1 cellular context compared by ENCODE assay signal in genomic region chr2:64649013-64649484, GRCh38.
TF ChIP-seq lines count a peak whose summit lies in the region.

No MANE protein-coding gene starts in this region.

TF ChIP-seq in K562, 482 proteins besides CTCF, POLR2A, EP300 and RAD21 (continued from another document and continues in another):
- no peak for TF ChIP-seq ETS1 (conservative IDR thresholded peaks at IDR 0.05; ENCODE audit: control insufficient read depth, low read depth, low read length)
- TF ChIP-seq SRSF1 (IDR thresholded peaks at IDR 0.05; ENCODE audit: low read depth, low read length), result no peak
- TF ChIP-seq TRIM28 (IDR thresholded peaks at IDR 0.05), result no peak
- TF ChIP-seq CBX8 (IDR thresholded peaks at IDR 0.05; ENCODE audit: borderline replicate concordance, extremely low read depth, low read depth, low read length, poor library complexity, severe bottlenecking), result no peak
- TF ChIP-seq NFIX (CRISPR knock-in tag; IDR thresholded peaks at IDR 0.05; ENCODE audit: low read depth), result no peak
- TF ChIP-seq STAG1 (CRISPR knock-in tag; IDR thresholded peaks at IDR 0.05; ENCODE audit: borderline replicate concordance), result no peak
- TF ChIP-seq MYNN (IDR thresholded peaks at IDR 0.05), result no peak
- no peak for TF ChIP-seq MYNN (CRISPR knock-in tag; IDR thresholded peaks at IDR 0.05)
- TF ChIP-seq XRCC4 (IDR thresholded peaks at IDR 0.05; ENCODE audit: extremely low read depth, insufficient read depth, insufficient read length), result no peak
- no peak for TF ChIP-seq HMGXB4 (CRISPR knock-in tag; IDR thresholded peaks at IDR 0.05)
- no peak for TF ChIP-seq NFXL1 (CRISPR knock-in tag; IDR thresholded peaks at IDR 0.05)
- TF ChIP-seq RBM22 (IDR thresholded peaks at IDR 0.05; ENCODE audit: low read depth, low read length, poor library complexity, severe bottlenecking), result no peak
- TF ChIP-seq PURB (CRISPR knock-in tag; IDR thresholded peaks at IDR 0.05; ENCODE audit: low read depth), result no peak
- TF ChIP-seq SNAPC5 (CRISPR knock-in tag; IDR thresholded peaks at IDR 0.05), result no peak
- TF ChIP-seq NR2C2 (CRISPR knock-in tag; IDR thresholded peaks at IDR 0.05), result no peak
- TF ChIP-seq NR2C2 (tag; IDR thresholded peaks at IDR 0.05), result no peak
- TF ChIP-seq POLR2AphosphoS2 (IDR thresholded peaks at IDR 0.05; ENCODE audit: low read length), result no peak
- peak; percentile 44; the same call in 1 of the 2 replicates for TF ChIP-seq ZNF395 (CRISPR knock-in tag; IDR thresholded peaks at IDR 0.05)
- TF ChIP-seq ZNF639 (CRISPR knock-in tag; conservative IDR thresholded peaks at IDR 0.05 in 1 of 2, IDR thresholded peaks at IDR 0.05 in 1 of 2), result no peak
- no peak for TF ChIP-seq TSHZ1 (CRISPR knock-in tag; IDR thresholded peaks at IDR 0.05)
- peak; percentile 79 for TF ChIP-seq HMBOX1 (IDR thresholded peaks at IDR 0.05)
- TF ChIP-seq ZNF77 (CRISPR knock-in tag; IDR thresholded peaks at IDR 0.05), result no peak
- TF ChIP-seq PRPF4 (IDR thresholded peaks at IDR 0.05; ENCODE audit: insufficient read depth, low read depth, low read length, poor library complexity, severe bottlenecking), result no peak
- TF ChIP-seq SMARCA4 (IDR thresholded peaks at IDR 0.05), result peak; percentile 86; the same call in 1 of the 2 replicates
- peak; percentile 92 for TF ChIP-seq ARID1B (IDR thresholded peaks at IDR 0.05)
- no peak for TF ChIP-seq SMC3 (conservative IDR thresholded peaks at IDR 0.05; ENCODE audit: insufficient read depth, low read depth, low read length)
- TF ChIP-seq ZNF354B (CRISPR knock-in tag; IDR thresholded peaks at IDR 0.05), result no peak
- no peak for TF ChIP-seq EGR1 (conservative IDR thresholded peaks at IDR 0.05)
- TF ChIP-seq ASH1L (IDR thresholded peaks at IDR 0.05; ENCODE audit: borderline replicate concordance, low read depth, partially characterized antibody), result no peak
- no peak for TF ChIP-seq SAFB (IDR thresholded peaks at IDR 0.05; ENCODE audit: borderline replicate concordance, low read depth, low read length)
- TF ChIP-seq MYC (IDR thresholded peaks at IDR 0.05; ENCODE audit: low read depth, low read length), result peak; percentile 46; the same call in 1 of the 2 replicates
- TF ChIP-seq MYC (CRISPR knock-in tag; IDR thresholded peaks at IDR 0.05; ENCODE audit: borderline replicate concordance, low read depth), result no peak
- TF ChIP-seq YBX1 (IDR thresholded peaks at IDR 0.05), result no peak
- no peak for TF ChIP-seq CAMTA2 (CRISPR knock-in tag; conservative IDR thresholded peaks at IDR 0.05)
- TF ChIP-seq XRCC5 (IDR thresholded peaks at IDR 0.05; ENCODE audit: low read depth, low read length), result no peak
- no peak for TF ChIP-seq LARP7 (IDR thresholded peaks at IDR 0.05)
- TF ChIP-seq BRF2 (IDR thresholded peaks at IDR 0.05; ENCODE audit: borderline replicate concordance, insufficient read depth, insufficient read length), result no peak
- TF ChIP-seq CSDE1 (IDR thresholded peaks at IDR 0.05), result no peak
- TF ChIP-seq GTF2B (IDR thresholded peaks at IDR 0.05; ENCODE audit: extremely low read depth, insufficient read length), result no peak
- no peak for TF ChIP-seq PYGO2 (tag; IDR thresholded peaks at IDR 0.05)
- no peak for TF ChIP-seq CLOCK (CRISPR knock-in tag; IDR thresholded peaks at IDR 0.05; ENCODE audit: borderline replicate concordance)
- TF ChIP-seq MCM7 (IDR thresholded peaks at IDR 0.05), result no peak
- TF ChIP-seq ZNF655 (CRISPR knock-in tag; IDR thresholded peaks at IDR 0.05), result no peak
- no peak; the same call in 1 of the 2 replicates for TF ChIP-seq RAD51 (IDR thresholded peaks at IDR 0.05; ENCODE audit: borderline replicate concordance, low read depth)
- TF ChIP-seq TRIM24 (IDR thresholded peaks at IDR 0.05), result peak; percentile 44 to 58; a peak in 2 of 4 replicates
- TF ChIP-seq U2AF2 (optimal IDR thresholded peaks at IDR 0.05; ENCODE audit: low read depth, low read length), result no peak
- TF ChIP-seq CBX1 (IDR thresholded peaks at IDR 0.05; ENCODE audit: low read depth), result no peak
- TF ChIP-seq ZBTB1 (CRISPR knock-in tag; IDR thresholded peaks at IDR 0.05; ENCODE audit: borderline replicate concordance, low read depth), result no peak
- TF ChIP-seq EP400 (IDR thresholded peaks at IDR 0.05), result 0 out of 2 replicates have a peak, but pooled peaks have one; percentile 28
